1 cellular context compared by ENCODE assay signal in genomic region chr6:7261030-7261841, GRCh38.
TF ChIP-seq lines count a peak whose summit lies in the region.

No MANE protein-coding gene starts in this region.

TF ChIP-seq in K562, 482 proteins besides CTCF, POLR2A, EP300 and RAD21 (continued from another document and continues in another):
- TF ChIP-seq, protein P1, sequence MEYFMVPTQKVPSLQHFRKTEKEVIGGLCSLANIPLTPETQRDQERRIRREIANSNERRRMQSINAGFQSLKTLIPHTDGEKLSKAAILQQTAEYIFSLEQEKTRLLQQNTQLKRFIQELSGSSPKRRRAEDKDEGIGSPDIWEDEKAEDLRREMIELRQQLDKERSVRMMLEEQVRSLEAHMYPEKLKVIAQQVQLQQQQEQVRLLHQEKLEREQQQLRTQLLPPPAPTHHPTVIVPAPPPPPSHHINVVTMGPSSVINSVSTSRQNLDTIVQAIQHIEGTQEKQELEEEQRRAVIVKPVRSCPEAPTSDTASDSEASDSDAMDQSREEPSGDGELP (CRISPR knock-in tag; IDR thresholded peaks at IDR 0.05; ENCODE audit: borderline replicate concordance) = peak; percentile 56; the same call in 1 of the 2 replicates
- TF ChIP-seq NFE2L1 (tag; IDR thresholded peaks at IDR 0.05; ENCODE audit: borderline replicate concordance, low read depth) = no peak
- TF ChIP-seq MECOM (CRISPR knock-in tag; IDR thresholded peaks at IDR 0.05) = 0 out of 2 replicates have a peak, but pooled peaks have one; percentile 7
- no peak for TF ChIP-seq HMBOX1 (IDR thresholded peaks at IDR 0.05)
- 0 out of 2 replicates have a peak, but pooled peaks have one; percentile 33 for TF ChIP-seq GABPB1 (CRISPR knock-in tag; IDR thresholded peaks at IDR 0.05)
- TF ChIP-seq TBL1XR1 (IDR thresholded peaks at IDR 0.05; ENCODE audit: low read length in 2 of 2) = no peak
- peak; percentile 57 for TF ChIP-seq NFYB (IDR thresholded peaks at IDR 0.05; ENCODE audit: extremely low read depth, insufficient read length)
- TF ChIP-seq TSC22D4 (tag; IDR thresholded peaks at IDR 0.05) = no peak
- peak; percentile 73 for TF ChIP-seq SUPT5H (IDR thresholded peaks at IDR 0.05)
- TF ChIP-seq POU5F1 (IDR thresholded peaks at IDR 0.05; ENCODE audit: borderline replicate concordance, low read depth, low read length, partially characterized antibody) = no peak
- no peak for TF ChIP-seq KLF16 (IDR thresholded peaks at IDR 0.05)
- TF ChIP-seq SREBF2 (CRISPR knock-in tag; IDR thresholded peaks at IDR 0.05) = no peak
- no peak for TF ChIP-seq ZNF57 (CRISPR knock-in tag; IDR thresholded peaks at IDR 0.05)
- TF ChIP-seq ZKSCAN8 (CRISPR knock-in tag; IDR thresholded peaks at IDR 0.05) = no peak
- no peak for TF ChIP-seq ZNF398 (CRISPR knock-in tag; IDR thresholded peaks at IDR 0.05)
- no peak for TF ChIP-seq XRCC4 (IDR thresholded peaks at IDR 0.05; ENCODE audit: extremely low read depth, insufficient read depth, insufficient read length)
- TF ChIP-seq, protein P2, sequence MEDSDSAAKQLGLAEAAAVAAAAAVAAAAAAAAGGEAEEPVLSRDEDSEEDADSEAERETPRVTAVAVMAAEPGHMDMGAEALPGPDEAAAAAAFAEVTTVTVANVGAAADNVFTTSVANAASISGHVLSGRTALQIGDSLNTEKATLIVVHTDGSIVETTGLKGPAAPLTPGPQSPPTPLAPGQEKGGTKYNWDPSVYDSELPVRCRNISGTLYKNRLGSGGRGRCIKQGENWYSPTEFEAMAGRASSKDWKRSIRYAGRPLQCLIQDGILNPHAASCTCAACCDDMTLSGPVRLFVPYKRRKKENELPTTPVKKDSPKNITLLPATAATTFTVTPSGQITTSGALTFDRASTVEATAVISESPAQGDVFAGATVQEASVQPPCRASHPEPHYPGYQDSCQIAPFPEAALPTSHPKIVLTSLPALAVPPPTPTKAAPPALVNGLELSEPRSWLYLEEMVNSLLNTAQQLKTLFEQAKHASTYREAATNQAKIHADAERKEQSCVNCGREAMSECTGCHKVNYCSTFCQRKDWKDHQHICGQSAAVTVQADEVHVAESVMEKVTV (CRISPR knock-in tag; IDR thresholded peaks at IDR 0.05) = no peak
- TF ChIP-seq SMARCE1 (IDR thresholded peaks at IDR 0.05) = no peak
- TF ChIP-seq NFE2 (IDR thresholded peaks at IDR 0.05; ENCODE audit: low read depth) = no peak
- no peak for TF ChIP-seq ZC3H8 (IDR thresholded peaks at IDR 0.05)
- no peak for TF ChIP-seq NCOA1 (IDR thresholded peaks at IDR 0.05; ENCODE audit: low read depth)
- no peak for TF ChIP-seq PHB2 (IDR thresholded peaks at IDR 0.05; ENCODE audit: low read depth)
- TF ChIP-seq ZBTB1 (CRISPR knock-in tag; IDR thresholded peaks at IDR 0.05; ENCODE audit: borderline replicate concordance, low read depth) = no peak
- no peak for TF ChIP-seq TOE1 (IDR thresholded peaks at IDR 0.05; ENCODE audit: borderline replicate concordance)
- TF ChIP-seq TOE1 (CRISPR knock-in tag; IDR thresholded peaks at IDR 0.05; ENCODE audit: borderline replicate concordance, low read depth) = no peak
- 0 out of 4 replicates have a peak, but pooled peaks of 1 of the 2 experiments have one; percentile 22 for TF ChIP-seq NONO (IDR thresholded peaks at IDR 0.05; ENCODE audit: low read depth in 2 of 2, low read length in 1 of 2)
- no peak for TF ChIP-seq GTF2E2 (tag; IDR thresholded peaks at IDR 0.05)
- 0 out of 4 replicates have a peak, but pooled peaks of 1 of the 2 experiments have one; percentile 34 for TF ChIP-seq TEAD1 (CRISPR knock-in tag; IDR thresholded peaks at IDR 0.05)
- no peak for TF ChIP-seq NCOA4 (IDR thresholded peaks at IDR 0.05; ENCODE audit: partially characterized antibody)
- TF ChIP-seq LARP7 (IDR thresholded peaks at IDR 0.05) = no peak
- TF ChIP-seq ZNF408 (CRISPR knock-in tag; IDR thresholded peaks at IDR 0.05; ENCODE audit: low read depth) = no peak
- TF ChIP-seq RBM39 (optimal IDR thresholded peaks at IDR 0.05; ENCODE audit: low read depth, low read length) = no peak
- no peak for TF ChIP-seq AFF1 (IDR thresholded peaks at IDR 0.05; ENCODE audit: low read depth in 1 of 2, partially characterized antibody in 2 of 2)
- TF ChIP-seq, protein P3, sequence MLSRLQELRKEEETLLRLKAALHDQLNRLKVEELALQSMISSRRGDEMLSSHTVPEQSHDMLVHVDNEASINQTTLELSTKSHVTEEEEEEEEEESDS (CRISPR knock-in tag; IDR thresholded peaks at IDR 0.05) = no peak
- TF ChIP-seq RFX5 (IDR thresholded peaks at IDR 0.05; ENCODE audit: low read depth, low read length) = no peak
- no peak for TF ChIP-seq CLOCK (CRISPR knock-in tag; IDR thresholded peaks at IDR 0.05; ENCODE audit: borderline replicate concordance)
- no peak for TF ChIP-seq RBM14 (IDR thresholded peaks at IDR 0.05; ENCODE audit: borderline replicate concordance, insufficient read depth, low read depth, low read length)
- TF ChIP-seq ZC3H4 (CRISPR knock-in tag; IDR thresholded peaks at IDR 0.05; ENCODE audit: borderline replicate concordance) = no peak
- TF ChIP-seq IRF9 (tag; IDR thresholded peaks at IDR 0.05) = no peak
- TF ChIP-seq ZNF12 (CRISPR knock-in tag; IDR thresholded peaks at IDR 0.05) = no peak
- TF ChIP-seq GATAD2A (IDR thresholded peaks at IDR 0.05) = no peak
- no peak for TF ChIP-seq TCF7 (IDR thresholded peaks at IDR 0.05; ENCODE audit: borderline replicate concordance)
- no peak for TF ChIP-seq HSF4 (CRISPR knock-in tag; IDR thresholded peaks at IDR 0.05; ENCODE audit: borderline replicate concordance)
- TF ChIP-seq NFRKB (IDR thresholded peaks at IDR 0.05; ENCODE audit: low read depth) = peak; percentile 80
- TF ChIP-seq ZNF551 (CRISPR knock-in tag; IDR thresholded peaks at IDR 0.05) = no peak
- TF ChIP-seq RB1 (IDR thresholded peaks at IDR 0.05; ENCODE audit: low read depth) = peak; percentile 7; the same call in 1 of the 2 replicates
- no peak for TF ChIP-seq HNRNPUL1 (IDR thresholded peaks at IDR 0.05; ENCODE audit: low read length)
- TF ChIP-seq SAFB2 (IDR thresholded peaks at IDR 0.05; ENCODE audit: borderline replicate concordance, low read depth, low read length, severe bottlenecking) = no peak
- no peak for TF ChIP-seq ZNF589 (CRISPR knock-in tag; IDR thresholded peaks at IDR 0.05; ENCODE audit: low read depth)
- TF ChIP-seq MCM5 (IDR thresholded peaks at IDR 0.05; ENCODE audit: low read depth) = no peak
- TF ChIP-seq BRD9 (IDR thresholded peaks at IDR 0.05; ENCODE audit: low read depth, partially characterized antibody) = no peak
- TF ChIP-seq POLR2B (IDR thresholded peaks at IDR 0.05; ENCODE audit: low read depth, partially characterized antibody) = peak; percentile 61
- TF ChIP-seq ZNF134 (CRISPR knock-in tag; conservative IDR thresholded peaks at IDR 0.05) = no peak
- TF ChIP-seq MYBL2 (IDR thresholded peaks at IDR 0.05; ENCODE audit: low read depth) = no peak
- no peak for TF ChIP-seq MYBL2 (CRISPR knock-in tag; IDR thresholded peaks at IDR 0.05; ENCODE audit: borderline replicate concordance)
- no peak for TF ChIP-seq C11orf30 (IDR thresholded peaks at IDR 0.05; ENCODE audit: low read depth)
- TF ChIP-seq MTA2 (IDR thresholded peaks at IDR 0.05; ENCODE audit: low read depth) = no peak
- no peak for TF ChIP-seq MEF2D (tag; conservative IDR thresholded peaks at IDR 0.05; ENCODE audit: low read depth)
- TF ChIP-seq, protein P4, sequence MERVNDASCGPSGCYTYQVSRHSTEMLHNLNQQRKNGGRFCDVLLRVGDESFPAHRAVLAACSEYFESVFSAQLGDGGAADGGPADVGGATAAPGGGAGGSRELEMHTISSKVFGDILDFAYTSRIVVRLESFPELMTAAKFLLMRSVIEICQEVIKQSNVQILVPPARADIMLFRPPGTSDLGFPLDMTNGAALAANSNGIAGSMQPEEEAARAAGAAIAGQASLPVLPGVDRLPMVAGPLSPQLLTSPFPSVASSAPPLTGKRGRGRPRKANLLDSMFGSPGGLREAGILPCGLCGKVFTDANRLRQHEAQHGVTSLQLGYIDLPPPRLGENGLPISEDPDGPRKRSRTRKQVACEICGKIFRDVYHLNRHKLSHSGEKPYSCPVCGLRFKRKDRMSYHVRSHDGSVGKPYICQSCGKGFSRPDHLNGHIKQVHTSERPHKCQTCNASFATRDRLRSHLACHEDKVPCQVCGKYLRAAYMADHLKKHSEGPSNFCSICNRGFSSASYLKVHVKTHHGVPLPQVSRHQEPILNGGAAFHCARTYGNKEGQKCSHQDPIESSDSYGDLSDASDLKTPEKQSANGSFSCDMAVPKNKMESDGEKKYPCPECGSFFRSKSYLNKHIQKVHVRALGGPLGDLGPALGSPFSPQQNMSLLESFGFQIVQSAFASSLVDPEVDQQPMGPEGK (CRISPR knock-in tag; IDR thresholded peaks at IDR 0.05; ENCODE audit: borderline replicate concordance) = no peak
- no peak for TF ChIP-seq TAL1 (IDR thresholded peaks at IDR 0.05)
- peak; percentile 84 for TF ChIP-seq RBFOX2 (IDR thresholded peaks at IDR 0.05; ENCODE audit: low read depth, low read length)
- no peak for TF ChIP-seq BACH1 (tag; IDR thresholded peaks at IDR 0.05)
- TF ChIP-seq SMAD3 (CRISPR knock-in tag; conservative IDR thresholded peaks at IDR 0.05) = no peak
- TF ChIP-seq TCFL5 (CRISPR knock-in tag; conservative IDR thresholded peaks at IDR 0.05) = no peak
- TF ChIP-seq SP2 (IDR thresholded peaks at IDR 0.05; ENCODE audit: extremely low read depth, low read depth, low read length, poor library complexity, severe bottlenecking) = no peak
